16 cellular contexts compared by ENCODE assay signal in genomic region chr3:16768956-16769355, GRCh38.
DNase-seq lines count a peak whose midpoint lies in the region; FAIRE-seq and TF ChIP-seq lines count a peak whose summit lies in the region.
"Had no signal": no experiment of that assay in that cellular context is flagged by ENCODE, and none has a peak within 500 bp of the region (broad histone marks: within the 10 kb centered on the region; RNA-seq: fewer than 3 reads in every experiment).

No MANE protein-coding gene starts in this region.

- H4K20me1 ChIP-seq in H1 (replicated peaks in 1 of 2; ENCODE audit: control insufficient read depth in 1 of 2, insufficient read depth in 2 of 2, low read length in 2 of 2) (no peaks in the 10 kb centered on the region), OCI-LY7 (ENCODE audit: insufficient read depth, low read length) (no peaks in the 10 kb centered on the region)

- H3K23me2 ChIP-seq in H1 (ENCODE audit: low read depth, low read length) = no peaks in the 10 kb centered on the region

- no peak overlapping the region for H4K91ac ChIP-seq in H1 (replicated peaks; ENCODE audit: insufficient read length, low read length)

- H3K4me2 ChIP-seq in H1 (ENCODE audit: insufficient read depth in 1 of 2, low read depth in 2 of 2, low read length in 2 of 2) (0 out of 4 replicates have a peak overlapping the region, but pooled peaks of 1 of the 2 experiments have one; percentile 13), OCI-LY7 (ENCODE audit: low read length) (no peak overlapping the region)

- no peaks in the 10 kb centered on the region for H3K9me2 ChIP-seq in OCI-LY7 (ENCODE audit: insufficient read depth, low read length)

- no peak overlapping the region for H3K56ac ChIP-seq in H1 (replicated peaks; ENCODE audit: insufficient read length, low read depth, low read length)

- TF ChIP-seq EP300 in H1 (IDR thresholded peaks at IDR 0.05; ENCODE audit: borderline replicate concordance in 1 of 2, low read depth in 2 of 2, low read length in 2 of 2) = no peak

- no TSS peak for BruUV-seq in OCI-LY7 (replicated peaks; lab: Mats Ljungman, UMichigan)

- H3K79me2 ChIP-seq in H1 (ENCODE audit: control insufficient read depth in 1 of 2, insufficient read depth in 2 of 2, low read length in 2 of 2) = no peaks in the 10 kb centered on the region
- no peaks in the 10 kb centered on the region for H3K79me2 ChIP-seq in OCI-LY7 (ENCODE audit: insufficient read depth, low read depth, low read length)

- H3K9me3 ChIP-seq in H1 (ENCODE audit: insufficient read depth in 2 of 2, low read depth in 1 of 2, low read length in 1 of 2) = peaks cover 0 to 6% of the 10 kb centered on the region in 2 experiments; a peak in 1 of 4 replicates
- no peaks in the 10 kb centered on the region for H3K9me3 ChIP-seq in OCI-LY7 (ENCODE audit: low read length)
- H3K9me3 ChIP-seq: adrenal gland had no signal

- H3K27me3 ChIP-seq in H1 (replicated peaks in 1 of 4; ENCODE audit: control insufficient read depth in 3 of 4, extremely low read depth in 1 of 4, insufficient read depth in 3 of 4, low read length in 3 of 4) (no peaks in the 10 kb centered on the region), H7 (ENCODE audit: control insufficient read depth, insufficient read depth, low read length) (no peaks in the 10 kb centered on the region)
- H3K27me3 ChIP-seq: adrenal gland had no signal

- H3K18ac ChIP-seq in H1 (ENCODE audit: extremely low read depth, low read length) = no peak overlapping the region; the same call in 1 of the 2 replicates

- H3K27ac ChIP-seq in H1 (ENCODE audit: low read depth, low read length) (no peak overlapping the region), OCI-LY7 (ENCODE audit: low read depth, low read length, poor library complexity, severe bottlenecking) (no peak overlapping the region)
- H3K27ac ChIP-seq: adrenal gland, VCaP had no signal

- CTCF ChIA-PET in H1 (lab: Charles Lee; ENCODE audit: partially characterized antibody) (interaction anchor here (1.1 to 1.2 kb wide), 2 partner anchors 115 to 168 kb away, joined by 3 read pairs; no protein-coding TSS in a partner anchor), OCI-LY7 (lab: Charles Lee; ENCODE audit: unreplicated experiment) (no interaction called here)

- H3K4me1 ChIP-seq in H1 (replicated peaks in 1 of 4; ENCODE audit: control insufficient read depth in 3 of 4, insufficient read depth in 4 of 4, low read length in 3 of 4) = peaks cover 2 to 16% (median 9%) of the 10 kb centered on the region in 4 experiments; a peak in 6 of 7 replicates
- peaks cover 6% of the 10 kb centered on the region for H3K4me1 ChIP-seq in OCI-LY7 (ENCODE audit: insufficient read depth, low read length, poor library complexity, severe bottlenecking)
- H3K4me1 ChIP-seq: adrenal gland had no signal

- H2BK120ac ChIP-seq in H1 (replicated peaks; ENCODE audit: low read depth, low read length) = no peak overlapping the region

- intact Hi-C loops in OCI-LY7 (cut with micrococcal nuclease; ENCODE audit: unreplicated experiment) = no loop called here

- no peak overlapping the region for H2BK12ac ChIP-seq in H1 (ENCODE audit: low read depth, low read length)

- TF ChIP-seq POLR2A in H1 (IDR thresholded peaks at IDR 0.05; ENCODE audit: control extremely low read depth in 1 of 2, low read depth in 2 of 2, low read length in 2 of 2) = no peak

- H2AFZ ChIP-seq in H1 (ENCODE audit: low read length) = no peak overlapping the region
- H2AFZ ChIP-seq in OCI-LY7 (ENCODE audit: low read length) = no peak overlapping the region

- 80% methylated on average over 1 of the region's 1 CpG; no CpG with 5 or more reads in 1 of the 2 experiments for WGBS in H1 (ENCODE audit: extremely low coverage in 1 of 2, insufficient coverage in 1 of 2, insufficient read length in 1 of 2, insufficient replicate concordance in 2 of 2, low coverage in 1 of 2, low lambda C conversion rate in 2 of 2, missing lambda C conversion rate in 1 of 2), 2 experiments

- no peak overlapping the region for H3K4me3 ChIP-seq in H1 (ENCODE audit: extremely low read depth in 1 of 4, insufficient read depth in 2 of 4, low read depth in 3 of 4, low read length in 4 of 4)
- H3K4me3 ChIP-seq in OCI-LY7 (ENCODE audit: low read depth, low read length, poor library complexity, severe bottlenecking) = no peak overlapping the region
- H3K4me3 ChIP-seq in H7 (ENCODE audit: insufficient read depth, low read depth, low read length) = no peak overlapping the region
- H3K4me3 ChIP-seq: adrenal gland, lung had no signal

- H2AK5ac ChIP-seq in H1 (ENCODE audit: low read depth, low read length) = no peak overlapping the region

- peak overlapping the region; percentile 37; the same call in 1 of the 2 replicates for H2BK5ac ChIP-seq in H1 (ENCODE audit: low read depth, low read length)

- DNase-seq in EH (ENCODE audit: low read depth) (peak; percentile 58), NCI-H82 (lab: John Stamatoyannopoulos, UW) (peak; percentile 71), H1 (ENCODE audit: low read depth in 1 of 2, low spot score in 2 of 2) (no peak), myocyte (ENCODE audit: low read depth) (peak; percentile 66), OCI-LY7 (ENCODE audit: low spot score) (no peak), NCI-H1436 treated with DMSO at 0.1 percent for 48 hours (lab: John Stamatoyannopoulos, UW) (no peak), H7 (no peak), OCI-M2 (lab: John Stamatoyannopoulos, UW; ENCODE audit: unreplicated experiment) (no peak)
- DNase-seq: activated CD8-positive, alpha-beta T cell treated with anti-CD3 and anti-CD28 coated beads for 36 hours; adrenal gland; DMS153; NCI-H1105; NCI-H345 had no signal

- no peak overlapping the region for H4K8ac ChIP-seq in H1 (ENCODE audit: extremely low read depth, insufficient read depth, low read length)

- H3K23ac ChIP-seq in H1 (ENCODE audit: insufficient read length) = no peak overlapping the region

- no peak overlapping the region for H3K9ac ChIP-seq in H1 (replicated peaks in 1 of 4; ENCODE audit: extremely low read depth in 1 of 4, low read depth in 3 of 4, low read length in 3 of 4)

- no peak overlapping the region for H3K4ac ChIP-seq in H1 (replicated peaks; ENCODE audit: insufficient read length, low read depth, low read length)

- POLR2A ChIA-PET in H1 (lab: Charles Lee; ENCODE audit: partially characterized antibody) (no interaction called here), OCI-LY7 (lab: Charles Lee) (no interaction called here)

- H4K5ac ChIP-seq in H1 (ENCODE audit: insufficient read length, low read depth, low read length) = no peak overlapping the region

- TF ChIP-seq CTCF in H1 (IDR thresholded peaks at IDR 0.05; ENCODE audit: control extremely low read depth in 1 of 3, insufficient read depth in 1 of 3, low read depth in 1 of 3, low read length in 3 of 3) (no peak), OCI-LY7 (conservative IDR thresholded peaks at IDR 0.05; ENCODE audit: low read length) (no peak)

- H3K79me1 ChIP-seq in H1 (ENCODE audit: low read depth, low read length) = no peaks in the 10 kb centered on the region

- H2BK15ac ChIP-seq in H1 (ENCODE audit: low read length) = no peak overlapping the region

- no peak for FAIRE-seq in H1 (lab: Jason Lieb, UNC)
- FAIRE-seq: H54 had no signal

- TF ChIP-seq RAD21 in H1 (IDR thresholded peaks at IDR 0.05 in 1 of 2, conservative IDR thresholded peaks at IDR 0.05 in 1 of 2; ENCODE audit: low read depth in 2 of 2, low read length in 2 of 2) = no peak

- no peak overlapping the region for H2BK20ac ChIP-seq in H1 (ENCODE audit: low read length)

- H3K36me3 ChIP-seq in H1 (ENCODE audit: control insufficient read depth in 2 of 4, insufficient read depth in 4 of 4, low read length in 3 of 4) (no peaks in the 10 kb centered on the region), OCI-LY7 (ENCODE audit: insufficient read depth, low read length) (no peaks in the 10 kb centered on the region), H7 (replicated peaks; ENCODE audit: control insufficient read depth, insufficient read depth, low read length) (no peaks in the 10 kb centered on the region)
- H3K36me3 ChIP-seq: adrenal gland had no signal

- no peak overlapping the region for H3K14ac ChIP-seq in H1 (ENCODE audit: insufficient read length)

TF ChIP-seq in H1, 55 proteins besides CTCF, POLR2A, EP300 and RAD21:
- TF ChIP-seq SIX5 (IDR thresholded peaks at IDR 0.05; ENCODE audit: low read depth, low read length) = no peak
- no peak for TF ChIP-seq SP1 (IDR thresholded peaks at IDR 0.05; ENCODE audit: low read depth, low read length)
- TF ChIP-seq TEAD4 (IDR thresholded peaks at IDR 0.05; ENCODE audit: low read depth, low read length) = peak; percentile 48; the same call in 1 of the 2 replicates
- peak; percentile 83 for TF ChIP-seq NANOG (IDR thresholded peaks at IDR 0.05; ENCODE audit: insufficient read depth, low read depth, low read length, poor library complexity, severe bottlenecking)

Comparison
In these comparisons a context has a peak if more than half of its experiments do, and no peak if none do; other contexts are left out.
1. DNase-seq: peak in EH (single experiment), NCI-H82 (single experiment) and myocyte (single experiment); none in H1 (0 of 2), OCI-LY7 (single experiment), NCI-H1436 treated with DMSO at 0.1 percent for 48 hours (single experiment), H7 (single experiment) and OCI-M2 (single experiment).